ENCODE assay signal across 37 cellular contexts in genomic region chr5:14522721-14523120, GRCh38.
"Had no signal": no experiment of that assay in that cellular context is flagged by ENCODE, and none has a peak within 500 bp of the region (broad histone marks: within the 10 kb centered on the region; RNA-seq: fewer than 3 reads in every experiment).

No MANE protein-coding gene starts in this region.

- H3K27ac Mint-ChIP-seq: activated CD4-positive, alpha-beta memory T cell treated with anti-CD3 and anti-CD28 coated beads, Interleukin-2, amount 10 ng/mL, durations not matched to agents 7 days and 5 days; activated CD4-positive, alpha-beta T cell treated with anti-CD3 and anti-CD28 coated beads for 36 hours; activated CD4-positive, alpha-beta T cell treated with anti-CD3 and anti-CD28 coated beads, Interleukin-2, amount 10 ng/mL, durations not matched to agents 7 days and 5 days; activated CD8-positive, alpha-beta memory T cell treated with anti-CD3 and anti-CD28 coated beads, Interleukin-2, amount 10 ng/mL, durations not matched to agents 7 days and 5 days; activated CD8-positive, alpha-beta T cell treated with anti-CD3 and anti-CD28 coated beads, Interleukin-2, amount 10 ng/mL, durations not matched to agents 7 days and 5 days; activated naive CD4-positive, alpha-beta T cell treated with anti-CD3 and anti-CD28 coated beads for 36 hours; activated naive CD4-positive, alpha-beta T cell treated with anti-CD3 and anti-CD28 coated beads, Interleukin-2, amount 50 U/mL, for 72 hours; activated naive CD8-positive, alpha-beta T cell treated with anti-CD3 and anti-CD28 coated beads for 36 hours; activated T-cell treated with anti-CD3 and anti-CD28 coated beads, Interleukin-2, amount 50 U/mL, for 72 hours; activated T-helper 1 cell treated with anti-CD3 and anti-CD28 coated beads, Interleukin-12 subunit alpha, Interleukin-12 subunit beta, Interleukin-2, Interleukin-4 antibody, amounts not matched to agents 30 ng/mL and 10 ng/mL and 1 ng/mL, durations not matched to agents 14 hours and 24 hours and 36 hours; activated T-helper 17 cell treated with anti-CD3 and anti-CD28 coated beads, Interleukin-2, amount 50 U/mL, for 72 hours; T-helper 1 cell treated with Interleukin-12 subunit alpha and Interleukin-12 subunit beta and Interleukin-4 antibody, amounts not matched to agents 30 μg/mL and 1 μg/mL, for 36 hours; T-helper 2 cell treated with Interferon-gamma antibody and Interleukin-4, amounts not matched to agents 5 μg/mL and 100 μg/mL, for 36 hours; WTC11 had no signal

- DNase-seq: activated CD4-positive, alpha-beta memory T cell treated with anti-CD3 and anti-CD28 coated beads, Interleukin-2, amount 10 ng/mL, durations not matched to agents 7 days and 5 days; activated CD4-positive, alpha-beta T cell treated with anti-CD3 and anti-CD28 coated beads for 1 hour; activated CD4-positive, alpha-beta T cell treated with anti-CD3 and anti-CD28 coated beads for 36 hours; activated CD4-positive, alpha-beta T cell treated with anti-CD3 and anti-CD28 coated beads for 48 hours; activated CD4-positive, alpha-beta T cell treated with anti-CD3 and anti-CD28 coated beads, Interleukin-2, amount 10 ng/mL, durations not matched to agents 7 days and 5 days; activated CD4-positive, alpha-beta T cell treated with anti-CD3 and anti-CD28 coated beads, Interleukin-2, amount 50 U/mL, for 48 hours; activated CD4-positive, CD25-positive, alpha-beta regulatory T cell; activated CD8-positive, alpha-beta memory T cell treated with anti-CD3 and anti-CD28 coated beads for 24 hours; activated CD8-positive, alpha-beta memory T cell treated with anti-CD3 and anti-CD28 coated beads, Interleukin-2, amount 10 ng/mL, durations not matched to agents 7 days and 5 days; activated CD8-positive, alpha-beta memory T cell treated with anti-CD3 and anti-CD28 coated beads, Interleukin-2, amount 50 U/mL, for 48 hours; activated CD8-positive, alpha-beta T cell treated with anti-CD3 and anti-CD28 coated beads, Interleukin-2, amount 10 ng/mL, durations not matched to agents 7 days and 5 days; activated effector memory CD4-positive, alpha-beta T cell treated with anti-CD3 and anti-CD28 coated beads, Interleukin-2, amount 50 U/mL, for 16 hours; activated gamma-delta T cell treated with Interleukin-2 at 50 U/mL for 16 hours; activated naive CD4-positive, alpha-beta T cell; activated naive CD4-positive, alpha-beta T cell treated with anti-CD3 and anti-CD28 coated beads for 36 hours; activated naive CD4-positive, alpha-beta T cell treated with anti-CD3 and anti-CD28 coated beads, Interleukin-2, amount 50 U/mL, for 16 hours; activated naive CD8-positive, alpha-beta T cell treated with anti-CD3 and anti-CD28 coated beads for 36 hours; activated T-cell treated with anti-CD3 and anti-CD28 coated beads, Interleukin-2, amount 50 U/mL, for 4 hours; activated T-cell treated with anti-CD3 and anti-CD28 coated beads, Interleukin-2, amount 50 U/mL, for 72 hours; adrenal gland; amniotic stem cell; aorta; body of pancreas; brain microvascular endothelial cell; central memory CD4-positive, alpha-beta T cell; T-helper 1 cell; T-helper 2 cell; T-helper 9 cell; WERI-Rb-1 had no signal

- H3K4me1 Mint-ChIP-seq: activated CD4-positive, alpha-beta memory T cell treated with anti-CD3 and anti-CD28 coated beads, Interleukin-2, amount 10 ng/mL, durations not matched to agents 7 days and 5 days; activated CD4-positive, alpha-beta T cell treated with anti-CD3 and anti-CD28 coated beads for 36 hours; activated CD4-positive, alpha-beta T cell treated with anti-CD3 and anti-CD28 coated beads, Interleukin-2, amount 10 ng/mL, durations not matched to agents 7 days and 5 days; activated CD8-positive, alpha-beta memory T cell treated with anti-CD3 and anti-CD28 coated beads, Interleukin-2, amount 10 ng/mL, durations not matched to agents 7 days and 5 days; activated naive CD8-positive, alpha-beta T cell treated with anti-CD3 and anti-CD28 coated beads for 36 hours; activated T-helper 17 cell treated with anti-CD3 and anti-CD28 coated beads, Interleukin-2, amount 50 U/mL, for 72 hours; WTC11 had no signal

- H3K27ac ChIP-seq: adrenal gland, body of pancreas, brain microvascular endothelial cell, breast epithelium, WERI-Rb-1 had no signal

- H3K27me3 Mint-ChIP-seq: activated CD4-positive, alpha-beta T cell treated with anti-CD3 and anti-CD28 coated beads for 36 hours; activated CD4-positive, alpha-beta T cell treated with anti-CD3 and anti-CD28 coated beads, Interleukin-2, amount 10 ng/mL, durations not matched to agents 7 days and 5 days had no signal

- H3K36me3 Mint-ChIP-seq: activated CD8-positive, alpha-beta memory T cell treated with anti-CD3 and anti-CD28 coated beads, Interleukin-2, amount 10 ng/mL, durations not matched to agents 7 days and 5 days; activated naive CD4-positive, alpha-beta T cell treated with anti-CD3 and anti-CD28 coated beads, Interleukin-2, amount 50 U/mL, for 72 hours; activated naive CD8-positive, alpha-beta T cell treated with anti-CD3 and anti-CD28 coated beads for 36 hours; WTC11 had no signal

- H3K9me3 Mint-ChIP-seq: activated naive CD4-positive, alpha-beta T cell treated with anti-CD3 and anti-CD28 coated beads for 36 hours; activated T-cell treated with anti-CD3 and anti-CD28 coated beads, Interleukin-2, amount 50 U/mL, for 4 hours; activated T-helper 17 cell treated with anti-CD3 and anti-CD28 coated beads, Interleukin-2, amount 50 U/mL, for 72 hours had no signal

- ATAC-seq: activated CD4-positive, alpha-beta T cell treated with anti-CD3 and anti-CD28 coated beads for 36 hours; activated CD4-positive, CD25-positive, alpha-beta regulatory T cell treated with anti-CD3 and anti-CD28 coated beads, Interleukin-2, amount 50 U/mL, for 24 hours; activated CD8-positive, alpha-beta memory T cell treated with anti-CD3 and anti-CD28 coated beads, Interleukin-2, amount 10 ng/mL, durations not matched to agents 7 days and 5 days; activated CD8-positive, alpha-beta T cell treated with anti-CD3 and anti-CD28 coated beads, Interleukin-2, amount 10 ng/mL, durations not matched to agents 7 days and 5 days; activated naive CD4-positive, alpha-beta T cell treated with anti-CD3 and anti-CD28 coated beads, Interleukin-2, amount 50 U/mL, for 72 hours; activated T-cell treated with anti-CD3 and anti-CD28 coated beads, Interleukin-2, amount 50 U/mL, for 4 hours; activated T-cell treated with anti-CD3 and anti-CD28 coated beads, Interleukin-2, amount 50 U/mL, for 72 hours; activated T-helper 17 cell treated with anti-CD3 and anti-CD28 coated beads, Interleukin-2, amount 50 U/mL, for 72 hours; body of pancreas; WTC11 had no signal

- H3K4me3 Mint-ChIP-seq: activated CD4-positive, alpha-beta memory T cell treated with anti-CD3 and anti-CD28 coated beads, Interleukin-2, amount 10 ng/mL, durations not matched to agents 7 days and 5 days; activated CD4-positive, alpha-beta T cell treated with anti-CD3 and anti-CD28 coated beads for 36 hours; activated CD4-positive, alpha-beta T cell treated with anti-CD3 and anti-CD28 coated beads, Interleukin-2, amount 10 ng/mL, durations not matched to agents 7 days and 5 days; activated CD8-positive, alpha-beta memory T cell treated with anti-CD3 and anti-CD28 coated beads, Interleukin-2, amount 10 ng/mL, durations not matched to agents 7 days and 5 days; activated CD8-positive, alpha-beta T cell treated with anti-CD3 and anti-CD28 coated beads, Interleukin-2, amount 10 ng/mL, durations not matched to agents 7 days and 5 days; activated naive CD4-positive, alpha-beta T cell treated with anti-CD3 and anti-CD28 coated beads for 36 hours; activated naive CD8-positive, alpha-beta T cell treated with anti-CD3 and anti-CD28 coated beads for 36 hours; activated T-cell treated with anti-CD3 and anti-CD28 coated beads, Interleukin-2, amount 50 U/mL, for 4 hours; activated T-cell treated with anti-CD3 and anti-CD28 coated beads, Interleukin-2, amount 50 U/mL, for 72 hours; activated T-helper 1 cell treated with anti-CD3 and anti-CD28 coated beads, Interleukin-12 subunit alpha, Interleukin-12 subunit beta, Interleukin-2, Interleukin-4 antibody, amounts not matched to agents 30 ng/mL and 10 ng/mL and 1 ng/mL, durations not matched to agents 14 hours and 24 hours and 36 hours; activated T-helper 17 cell treated with anti-CD3 and anti-CD28 coated beads, Interleukin-2, amount 50 U/mL, for 72 hours; T-helper 1 cell treated with Interleukin-12 subunit alpha and Interleukin-12 subunit beta and Interleukin-4 antibody, amounts not matched to agents 30 μg/mL and 1 μg/mL, for 36 hours; T-helper 2 cell treated with Interferon-gamma antibody and Interleukin-4, amounts not matched to agents 5 μg/mL and 100 μg/mL, for 36 hours; WTC11 had no signal
